ENCODE assay signal across 8 cellular contexts in the genomic region with DNA sequence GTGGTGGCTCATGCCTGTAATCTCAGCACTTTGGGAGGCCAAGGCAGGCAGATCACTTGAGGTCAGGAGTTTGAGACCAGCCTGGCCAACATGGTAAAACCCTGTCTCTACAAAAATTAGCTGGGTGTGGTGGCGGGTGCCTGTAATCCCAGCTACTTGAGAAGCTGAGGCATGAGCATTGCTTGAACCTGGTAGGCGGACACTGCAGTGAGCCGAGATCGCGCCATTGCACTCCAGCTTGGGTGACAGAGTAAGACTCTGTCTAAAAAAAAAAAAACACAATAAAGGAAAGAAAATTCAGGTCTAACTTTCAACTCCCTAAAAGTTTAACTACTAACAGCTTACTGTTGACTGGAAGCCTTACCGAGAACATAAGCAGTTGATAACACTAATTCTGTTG. TPM values are rescaled to one million over a fixed set of nuclear protein-coding genes. Genes with fewer than 3 reads are reported as not detected.
A peak's percentile ranks its signal among the peaks of the same experiment; 100 is the strongest.
DNase-seq lines count a peak whose midpoint lies in the region; ATAC-seq and TF ChIP-seq lines count a peak whose summit lies in the region.
"Not testable (repeated sequence)": the region's sequence is repeated elsewhere in the genome, so short reads cannot be mapped to it uniquely, and the experiment has no call there.

No MANE protein-coding gene starts in this region.

- H3K36me3 Mint-ChIP-seq in CD4-positive, alpha-beta memory T cell, result peaks cover 2 to 11% of the 10 kb centered on the region in 2 donors
- peaks cover 37% of the 10 kb centered on the region for H3K36me3 Mint-ChIP-seq in activated CD4-positive, alpha-beta T cell treated with anti-CD3 and anti-CD28 coated beads, Interleukin-2, amount 10 ng/mL, durations not matched to agents 24 days and 14 days (ENCODE audit: low read depth)
- peaks cover 33% of the 10 kb centered on the region for H3K36me3 Mint-ChIP-seq in activated naive CD4-positive, alpha-beta T cell treated with anti-CD3 and anti-CD28 coated beads, Interleukin-2, amount 10 ng/mL, durations not matched to agents 7 days and 5 days
- peaks cover 12% of the 10 kb centered on the region for H3K36me3 Mint-ChIP-seq in central memory CD8-positive, alpha-beta T cell (ENCODE audit: insufficient read depth)
- not testable (repeated sequence) for H3K36me3 Mint-ChIP-seq in naive thymus-derived CD8-positive, alpha-beta T cell; type B pancreatic cell

- H3K4me3 Mint-ChIP-seq in CD4-positive, alpha-beta memory T cell, result peak overlapping the region in 3 of 8 donors; percentile 58 to 70 (median 63)
- H3K4me3 Mint-ChIP-seq in activated CD4-positive, alpha-beta T cell treated with anti-CD3 and anti-CD28 coated beads, Interleukin-2, amount 10 ng/mL, durations not matched to agents 24 days and 14 days, result peak overlapping the region; percentile 49
- not testable (repeated sequence) for H3K4me3 Mint-ChIP-seq in activated naive CD4-positive, alpha-beta T cell treated with anti-CD3 and anti-CD28 coated beads, Interleukin-2, amount 10 ng/mL, durations not matched to agents 7 days and 5 days; central memory CD8-positive, alpha-beta T cell; type B pancreatic cell
- H3K4me3 Mint-ChIP-seq in naive thymus-derived CD8-positive, alpha-beta T cell, result peak overlapping the region in 7 of 10 donors; percentile 9 to 61 (median 43)

- not testable (repeated sequence) for ATAC-seq in Panc1; central memory CD8-positive, alpha-beta T cell (replicated peaks; ENCODE audit: extremely low read depth, poor library complexity, severe bottlenecking)
- ATAC-seq in naive thymus-derived CD8-positive, alpha-beta T cell, result peak; percentile 13 to 39

- not testable (repeated sequence) for H3K4me3 ChIP-seq in CD4-positive, alpha-beta memory T cell (ENCODE audit: low read length in 2 of 2); Panc1 (ENCODE audit: low read depth in 2 of 2, low read length in 2 of 2)

- not testable (repeated sequence) for H3K9me3 ChIP-seq in CD4-positive, alpha-beta memory T cell (ENCODE audit: control insufficient read depth in 1 of 2, low read length in 2 of 2); Panc1 (ENCODE audit: control insufficient read depth, insufficient read depth, low read depth, low read length)

- not testable (repeated sequence) for H3K27me3 Mint-ChIP-seq in CD4-positive, alpha-beta memory T cell; activated CD4-positive, alpha-beta T cell treated with anti-CD3 and anti-CD28 coated beads, Interleukin-2, amount 10 ng/mL, durations not matched to agents 24 days and 14 days; activated naive CD4-positive, alpha-beta T cell treated with anti-CD3 and anti-CD28 coated beads, Interleukin-2, amount 10 ng/mL, durations not matched to agents 7 days and 5 days; central memory CD8-positive, alpha-beta T cell; naive thymus-derived CD8-positive, alpha-beta T cell; type B pancreatic cell

- not testable (repeated sequence) for H3K36me3 ChIP-seq in CD4-positive, alpha-beta memory T cell (ENCODE audit: insufficient read depth, low read length); Panc1 (ENCODE audit: control insufficient read depth, insufficient read depth, low read length)

- H3K9me3 Mint-ChIP-seq in CD4-positive, alpha-beta memory T cell; activated CD4-positive, alpha-beta T cell treated with anti-CD3 and anti-CD28 coated beads, Interleukin-2, amount 10 ng/mL, durations not matched to agents 24 days and 14 days; activated naive CD4-positive, alpha-beta T cell treated with anti-CD3 and anti-CD28 coated beads, Interleukin-2, amount 10 ng/mL, durations not matched to agents 7 days and 5 days; central memory CD8-positive, alpha-beta T cell; naive thymus-derived CD8-positive, alpha-beta T cell; type B pancreatic cell: not testable (repeated sequence)

- H3K27me3 ChIP-seq in CD4-positive, alpha-beta memory T cell (ENCODE audit: insufficient read depth, low read length); Panc1 (ENCODE audit: control insufficient read depth, insufficient read depth, low read length): not testable (repeated sequence)

- H3K27ac ChIP-seq in CD4-positive, alpha-beta memory T cell (ENCODE audit: low read depth, low read length), result peak overlapping the region; percentile 22
- H3K27ac ChIP-seq in Panc1 (ENCODE audit: low read length), result peak overlapping the region; percentile 44

- peak in 4 of 5 donors; percentile 23 to 66 (median 43) for DNase-seq in CD4-positive, alpha-beta memory T cell
- DNase-seq in Panc1 (ENCODE audit: low read depth, low spot score); activated CD4-positive, alpha-beta T cell treated with anti-CD3 and anti-CD28 coated beads, Interleukin-2, amount 10 ng/mL, durations not matched to agents 24 days and 14 days; central memory CD8-positive, alpha-beta T cell (ENCODE audit: low spot score in 2 of 2); type B pancreatic cell (ENCODE audit: extremely low spot score, unreplicated experiment): not testable (repeated sequence)
- peak; percentile 38 for DNase-seq in activated T-cell treated with anti-CD3 and anti-CD28 coated beads, Interleukin-2, amount 50 U/mL, for 1 hour
- DNase-seq in activated naive CD4-positive, alpha-beta T cell treated with anti-CD3 and anti-CD28 coated beads, Interleukin-2, amount 10 ng/mL, durations not matched to agents 7 days and 5 days, result peak; percentile 50
- peak in 3 of 10 donors; percentile 16 to 34 (median 23) for DNase-seq in naive thymus-derived CD8-positive, alpha-beta T cell

- H3K27ac Mint-ChIP-seq in CD4-positive, alpha-beta memory T cell, result peak overlapping the region; percentile 86 to 94 (median 90)
- peak overlapping the region; percentile 80 for H3K27ac Mint-ChIP-seq in activated CD4-positive, alpha-beta T cell treated with anti-CD3 and anti-CD28 coated beads, Interleukin-2, amount 10 ng/mL, durations not matched to agents 24 days and 14 days
- peak overlapping the region; percentile 80 for H3K27ac Mint-ChIP-seq in activated naive CD4-positive, alpha-beta T cell treated with anti-CD3 and anti-CD28 coated beads, Interleukin-2, amount 10 ng/mL, durations not matched to agents 7 days and 5 days
- H3K27ac Mint-ChIP-seq in central memory CD8-positive, alpha-beta T cell (ENCODE audit: low read depth), result peak overlapping the region; percentile 56
- H3K27ac Mint-ChIP-seq in naive thymus-derived CD8-positive, alpha-beta T cell, result peak overlapping the region; percentile 52 to 94 (median 84)
- H3K27ac Mint-ChIP-seq in type B pancreatic cell, result peak overlapping the region; percentile 29

- peaks cover 48 to 89% (median 73%) of the 10 kb centered on the region in 4 donors for H3K4me1 Mint-ChIP-seq in CD4-positive, alpha-beta memory T cell
- peaks cover 72% of the 10 kb centered on the region for H3K4me1 Mint-ChIP-seq in activated CD4-positive, alpha-beta T cell treated with anti-CD3 and anti-CD28 coated beads, Interleukin-2, amount 10 ng/mL, durations not matched to agents 24 days and 14 days
- peaks cover 84% of the 10 kb centered on the region for H3K4me1 Mint-ChIP-seq in activated naive CD4-positive, alpha-beta T cell treated with anti-CD3 and anti-CD28 coated beads, Interleukin-2, amount 10 ng/mL, durations not matched to agents 7 days and 5 days
- H3K4me1 Mint-ChIP-seq in central memory CD8-positive, alpha-beta T cell, result peaks cover 63% of the 10 kb centered on the region
- peaks cover 35 to 91% (median 84%) of the 10 kb centered on the region in 4 donors for H3K4me1 Mint-ChIP-seq in naive thymus-derived CD8-positive, alpha-beta T cell
- H3K4me1 Mint-ChIP-seq in type B pancreatic cell (ENCODE audit: unreplicated experiment), result peaks cover 28% of the 10 kb centered on the region

- POLR2A ChIA-PET in CD4-positive, alpha-beta memory T cell (lab: Charles Lee; ENCODE audit: partially characterized antibody), result interaction anchor here (1.3 kb wide), 1 partner anchor 68 kb away, joined by 7 read pairs; the partner anchor contains the start of gene CEP20
- POLR2A ChIA-PET in Panc1 (lab: Charles Lee), result interaction anchor here (0.5 kb wide), 1 partner anchor 12 kb away, joined by 5 read pairs; no protein-coding TSS in a partner anchor
- POLR2A ChIA-PET in naive thymus-derived CD8-positive, alpha-beta T cell (lab: Charles Lee), result interaction anchor here (0.7 kb wide), 1 partner anchor 9 kb away, joined by 3 read pairs; no protein-coding TSS in a partner anchor

- CTCF ChIA-PET in CD4-positive, alpha-beta memory T cell (lab: Charles Lee; ENCODE audit: partially characterized antibody), result interaction anchor here (1.1 kb wide), 1 partner anchor 67 kb away, joined by 3 read pairs; no protein-coding TSS in a partner anchor
- CTCF ChIA-PET in Panc1 (lab: Charles Lee), result not testable (repeated sequence)
- CTCF ChIA-PET in activated naive CD4-positive, alpha-beta T cell treated with anti-CD3 and anti-CD28 coated beads, Interleukin-2, amount 10 ng/mL, durations not matched to agents 7 days and 5 days (lab: Charles Lee), result interaction anchor here (1.0 to 1.1 kb wide), 3 partner anchors 8 to 81 kb away, joined by 3 to 4 read pairs (median 3); no protein-coding TSS in a partner anchor

- intact Hi-C loops in CD4-positive, alpha-beta memory T cell (cut with micrococcal nuclease); Panc1 (cut with micrococcal nuclease; ENCODE audit: unreplicated experiment); activated CD4-positive, alpha-beta T cell treated with anti-CD3 and anti-CD28 coated beads, Interleukin-2, amount 10 ng/mL, durations not matched to agents 24 days and 14 days (cut with micrococcal nuclease): not testable (repeated sequence)

- TF ChIP-seq CTCF in Panc1 (IDR thresholded peaks at IDR 0.05); type B pancreatic cell (conservative IDR thresholded peaks at IDR 0.05): not testable (repeated sequence)

- not testable (repeated sequence) for BruUV-seq in Panc1 (replicated peaks; lab: Mats Ljungman, UMichigan)

- H3K4me1 ChIP-seq in CD4-positive, alpha-beta memory T cell (ENCODE audit: insufficient read depth, low read length), result peaks cover 95% of the 10 kb centered on the region
- peaks cover 88% of the 10 kb centered on the region for H3K4me1 ChIP-seq in Panc1 (ENCODE audit: control insufficient read depth, insufficient read depth, low read length)

- in situ Hi-C loops in Panc1 (cut with HindIII; ENCODE audit: low pct_unique_long_range_greater_than_20kb, low sequenced_read_pairs), result not testable (repeated sequence)

RNA-seq across cellular contexts. Expression of gene ABCC1, which starts 6.7 kb away (rescaled TPM):
- 10 to 100 TPM; 57.3 to 69.9 TPM for total RNA-seq in CD4-positive, alpha-beta memory T cell
- 10 to 100 TPM in 1 of 2 donors, 1 to 10 TPM in 1; 1.9 to 11.0 TPM for polyA plus RNA-seq in CD4-positive, alpha-beta memory T cell
- total RNA-seq in Panc1 (2021; ENCODE audit: unreplicated experiment), result 296 TPM
- polyA plus RNA-seq in Panc1 (2012; ENCODE audit: insufficient read length), result 397 TPM
- 92.2 and 93.5 TPM in 2 replicates for total RNA-seq in activated CD4-positive, alpha-beta T cell treated with anti-CD3 and anti-CD28 coated beads, Interleukin-2, amount 10 ng/mL, durations not matched to agents 24 days and 14 days
- 10 to 100 TPM; 66.7 to 68.6 TPM for total RNA-seq in naive thymus-derived CD8-positive, alpha-beta T cell
- polyA plus RNA-seq in naive thymus-derived CD8-positive, alpha-beta T cell, result 1 to 10 TPM; 3.7 to 9.0 (median 4.3) TPM
- 38.1 and 53.7 TPM in 2 replicates for total RNA-seq in type B pancreatic cell (ENCODE audit: low replicate concordance)

Comparison
In these comparisons a context has a peak if more than half of its experiments do, and no peak if none do; other contexts are left out.
1. H3K27ac Mint-ChIP-seq: peak in every context shown above with its lines; median percentile 90 in CD4-positive, alpha-beta memory T cell; 84 in naive thymus-derived CD8-positive, alpha-beta T cell; 80 in activated CD4-positive, alpha-beta T cell treated with anti-CD3 and anti-CD28 coated beads, Interleukin-2, amount 10 ng/mL, durations not matched to agents 24 days and 14 days; 80 in activated naive CD4-positive, alpha-beta T cell treated with anti-CD3 and anti-CD28 coated beads, Interleukin-2, amount 10 ng/mL, durations not matched to agents 7 days and 5 days; 56 in central memory CD8-positive, alpha-beta T cell; 29 in type B pancreatic cell.